1 cellular context compared by ENCODE assay signal in the genomic region with DNA sequence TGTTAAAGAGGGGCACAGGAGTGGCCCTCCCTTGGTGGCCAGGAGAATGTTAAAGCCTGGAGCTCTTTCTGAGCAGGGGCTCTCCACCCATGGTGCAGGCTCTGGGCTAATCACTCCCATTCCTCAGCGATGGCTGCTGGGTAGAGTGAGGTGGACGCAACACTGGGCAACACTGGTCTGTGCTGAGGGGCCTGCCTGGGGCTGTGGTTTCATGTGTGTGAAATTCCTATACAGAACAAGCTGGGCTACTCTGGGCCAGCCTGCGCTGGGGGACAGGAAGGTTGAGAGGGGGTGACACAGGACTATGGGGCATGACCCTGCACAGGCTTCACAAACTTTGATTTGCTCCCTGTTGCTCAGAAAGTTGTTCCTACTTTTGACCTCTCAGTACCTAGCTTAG.
TF ChIP-seq lines count a peak whose summit lies in the region.

No MANE protein-coding gene starts in this region.

TF ChIP-seq in GM23338, 12 proteins besides CTCF, POLR2A, EP300 and RAD21 (continued from another document):
- TF ChIP-seq, protein P1, sequence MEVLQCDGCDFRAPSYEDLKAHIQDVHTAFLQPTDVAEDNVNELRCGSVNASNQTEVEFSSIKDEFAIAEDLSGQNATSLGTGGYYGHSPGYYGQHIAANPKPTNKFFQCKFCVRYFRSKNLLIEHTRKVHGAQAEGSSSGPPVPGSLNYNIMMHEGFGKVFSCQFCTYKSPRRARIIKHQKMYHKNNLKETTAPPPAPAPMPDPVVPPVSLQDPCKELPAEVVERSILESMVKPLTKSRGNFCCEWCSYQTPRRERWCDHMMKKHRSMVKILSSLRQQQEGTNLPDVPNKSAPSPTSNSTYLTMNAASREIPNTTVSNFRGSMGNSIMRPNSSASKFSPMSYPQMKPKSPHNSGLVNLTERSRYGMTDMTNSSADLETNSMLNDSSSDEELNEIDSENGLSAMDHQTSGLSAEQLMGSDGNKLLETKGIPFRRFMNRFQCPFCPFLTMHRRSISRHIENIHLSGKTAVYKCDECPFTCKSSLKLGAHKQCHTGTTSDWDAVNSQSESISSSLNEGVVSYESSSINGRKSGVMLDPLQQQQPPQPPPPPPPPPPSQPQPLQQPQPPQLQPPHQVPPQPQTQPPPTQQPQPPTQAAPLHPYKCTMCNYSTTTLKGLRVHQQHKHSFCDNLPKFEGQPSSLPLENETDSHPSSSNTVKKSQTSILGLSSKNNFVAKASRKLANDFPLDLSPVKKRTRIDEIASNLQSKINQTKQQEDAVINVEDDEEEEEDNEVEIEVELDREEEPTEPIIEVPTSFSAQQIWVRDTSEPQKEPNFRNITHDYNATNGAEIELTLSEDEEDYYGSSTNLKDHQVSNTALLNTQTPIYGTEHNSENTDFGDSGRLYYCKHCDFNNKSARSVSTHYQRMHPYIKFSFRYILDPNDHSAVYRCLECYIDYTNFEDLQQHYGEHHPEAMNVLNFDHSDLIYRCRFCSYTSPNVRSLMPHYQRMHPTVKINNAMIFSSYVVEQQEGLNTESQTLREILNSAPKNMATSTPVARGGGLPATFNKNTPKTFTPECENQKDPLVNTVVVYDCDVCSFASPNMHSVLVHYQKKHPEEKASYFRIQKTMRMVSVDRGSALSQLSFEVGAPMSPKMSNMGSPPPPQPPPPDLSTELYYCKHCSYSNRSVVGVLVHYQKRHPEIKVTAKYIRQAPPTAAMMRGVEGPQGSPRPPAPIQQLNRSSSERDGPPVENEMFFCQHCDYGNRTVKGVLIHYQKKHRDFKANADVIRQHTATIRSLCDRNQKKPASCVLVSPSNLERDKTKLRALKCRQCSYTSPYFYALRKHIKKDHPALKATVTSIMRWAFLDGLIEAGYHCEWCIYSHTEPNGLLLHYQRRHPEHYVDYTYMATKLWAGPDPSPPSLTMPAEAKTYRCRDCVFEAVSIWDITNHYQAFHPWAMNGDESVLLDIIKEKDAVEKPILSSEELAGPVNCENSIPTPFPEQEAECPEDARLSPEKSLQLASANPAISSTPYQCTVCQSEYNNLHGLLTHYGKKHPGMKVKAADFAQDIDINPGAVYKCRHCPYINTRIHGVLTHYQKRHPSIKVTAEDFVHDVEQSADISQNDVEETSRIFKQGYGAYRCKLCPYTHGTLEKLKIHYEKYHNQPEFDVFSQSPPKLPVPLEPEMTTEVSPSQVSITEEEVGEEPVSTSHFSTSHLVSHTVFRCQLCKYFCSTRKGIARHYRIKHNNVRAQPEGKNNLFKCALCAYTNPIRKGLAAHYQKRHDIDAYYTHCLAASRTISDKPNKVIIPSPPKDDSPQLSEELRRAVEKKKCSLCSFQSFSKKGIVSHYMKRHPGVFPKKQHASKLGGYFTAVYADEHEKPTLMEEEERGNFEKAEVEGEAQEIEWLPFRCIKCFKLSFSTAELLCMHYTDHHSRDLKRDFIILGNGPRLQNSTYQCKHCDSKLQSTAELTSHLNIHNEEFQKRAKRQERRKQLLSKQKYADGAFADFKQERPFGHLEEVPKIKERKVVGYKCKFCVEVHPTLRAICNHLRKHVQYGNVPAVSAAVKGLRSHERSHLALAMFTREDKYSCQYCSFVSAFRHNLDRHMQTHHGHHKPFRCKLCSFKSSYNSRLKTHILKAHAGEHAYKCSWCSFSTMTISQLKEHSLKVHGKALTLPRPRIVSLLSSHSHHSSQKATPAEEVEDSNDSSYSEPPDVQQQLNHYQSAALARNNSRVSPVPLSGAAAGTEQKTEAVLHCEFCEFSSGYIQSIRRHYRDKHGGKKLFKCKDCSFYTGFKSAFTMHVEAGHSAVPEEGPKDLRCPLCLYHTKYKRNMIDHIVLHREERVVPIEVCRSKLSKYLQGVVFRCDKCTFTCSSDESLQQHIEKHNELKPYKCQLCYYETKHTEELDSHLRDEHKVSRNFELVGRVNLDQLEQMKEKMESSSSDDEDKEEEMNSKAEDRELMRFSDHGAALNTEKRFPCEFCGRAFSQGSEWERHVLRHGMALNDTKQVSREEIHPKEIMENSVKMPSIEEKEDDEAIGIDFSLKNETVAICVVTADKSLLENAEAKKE (CRISPR knock-in tag; IDR thresholded peaks at IDR 0.05) = no peak
- TF ChIP-seq NANOG (IDR thresholded peaks at IDR 0.05; ENCODE audit: borderline replicate concordance) = no peak
- TF ChIP-seq, protein P2, sequence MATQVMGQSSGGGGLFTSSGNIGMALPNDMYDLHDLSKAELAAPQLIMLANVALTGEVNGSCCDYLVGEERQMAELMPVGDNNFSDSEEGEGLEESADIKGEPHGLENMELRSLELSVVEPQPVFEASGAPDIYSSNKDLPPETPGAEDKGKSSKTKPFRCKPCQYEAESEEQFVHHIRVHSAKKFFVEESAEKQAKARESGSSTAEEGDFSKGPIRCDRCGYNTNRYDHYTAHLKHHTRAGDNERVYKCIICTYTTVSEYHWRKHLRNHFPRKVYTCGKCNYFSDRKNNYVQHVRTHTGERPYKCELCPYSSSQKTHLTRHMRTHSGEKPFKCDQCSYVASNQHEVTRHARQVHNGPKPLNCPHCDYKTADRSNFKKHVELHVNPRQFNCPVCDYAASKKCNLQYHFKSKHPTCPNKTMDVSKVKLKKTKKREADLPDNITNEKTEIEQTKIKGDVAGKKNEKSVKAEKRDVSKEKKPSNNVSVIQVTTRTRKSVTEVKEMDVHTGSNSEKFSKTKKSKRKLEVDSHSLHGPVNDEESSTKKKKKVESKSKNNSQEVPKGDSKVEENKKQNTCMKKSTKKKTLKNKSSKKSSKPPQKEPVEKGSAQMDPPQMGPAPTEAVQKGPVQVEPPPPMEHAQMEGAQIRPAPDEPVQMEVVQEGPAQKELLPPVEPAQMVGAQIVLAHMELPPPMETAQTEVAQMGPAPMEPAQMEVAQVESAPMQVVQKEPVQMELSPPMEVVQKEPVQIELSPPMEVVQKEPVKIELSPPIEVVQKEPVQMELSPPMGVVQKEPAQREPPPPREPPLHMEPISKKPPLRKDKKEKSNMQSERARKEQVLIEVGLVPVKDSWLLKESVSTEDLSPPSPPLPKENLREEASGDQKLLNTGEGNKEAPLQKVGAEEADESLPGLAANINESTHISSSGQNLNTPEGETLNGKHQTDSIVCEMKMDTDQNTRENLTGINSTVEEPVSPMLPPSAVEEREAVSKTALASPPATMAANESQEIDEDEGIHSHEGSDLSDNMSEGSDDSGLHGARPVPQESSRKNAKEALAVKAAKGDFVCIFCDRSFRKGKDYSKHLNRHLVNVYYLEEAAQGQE (IDR thresholded peaks at IDR 0.05; ENCODE audit: unreplicated experiment) = no peak
- no peak for TF ChIP-seq EZH2phosphoT487 (IDR thresholded peaks at IDR 0.05; ENCODE audit: unreplicated experiment)
- TF ChIP-seq JUNB (IDR thresholded peaks at IDR 0.05; ENCODE audit: unreplicated experiment) = no peak
- no peak for TF ChIP-seq STAT1 (IDR thresholded peaks at IDR 0.05; ENCODE audit: unreplicated experiment)
- TF ChIP-seq ZNF331 (CRISPR knock-in tag; IDR thresholded peaks at IDR 0.05; ENCODE audit: low read depth) = no peak
